8 cellular contexts compared by ENCODE assay signal in the genomic region with DNA sequence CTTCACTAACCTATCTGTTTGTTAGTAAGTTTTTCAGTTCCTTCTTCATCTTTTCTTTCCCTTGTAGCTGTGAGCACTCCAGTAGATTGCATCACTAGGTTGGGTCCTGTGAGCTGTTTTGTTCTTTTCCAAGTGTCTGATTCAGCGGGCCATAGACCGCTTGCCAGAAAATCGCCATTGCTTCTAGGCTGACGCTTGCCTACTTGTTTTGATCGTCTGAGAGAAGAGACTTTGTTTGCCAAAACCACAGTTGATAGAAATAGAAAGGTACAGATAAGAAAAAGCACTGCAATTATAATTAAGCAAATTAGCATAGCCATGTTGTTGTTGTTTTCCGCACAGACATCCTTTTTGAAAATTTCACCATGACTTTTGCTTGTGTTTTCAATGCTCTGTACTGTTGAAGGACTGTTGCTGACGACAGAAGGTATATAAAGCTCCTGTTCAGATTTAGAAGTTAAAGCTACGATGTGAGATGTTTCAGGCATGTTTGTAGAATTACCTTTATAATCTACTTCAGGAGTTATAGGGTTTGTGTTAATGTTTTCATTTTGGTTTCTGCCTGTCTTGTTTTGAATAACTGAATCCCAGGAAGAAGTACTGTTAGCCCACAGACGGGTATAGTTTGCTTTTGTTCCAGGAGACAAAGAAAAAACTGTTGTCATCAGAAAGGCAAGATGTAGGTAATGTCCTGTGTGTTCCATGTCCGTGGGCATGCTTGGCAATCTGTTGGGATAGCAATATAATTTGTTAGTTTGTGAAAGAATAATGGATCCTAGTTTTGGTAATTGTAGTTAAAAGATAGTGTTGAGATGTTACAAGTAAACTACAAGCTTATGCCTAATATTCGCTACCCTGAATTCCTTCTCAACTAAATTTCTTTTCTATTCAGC. TPM values are rescaled to one million over a fixed set of nuclear protein-coding genes. Genes with fewer than 3 reads are reported as not detected.
DNase-seq lines count a peak whose midpoint lies in the region; ATAC-seq and TF ChIP-seq lines count a peak whose summit lies in the region.

No MANE protein-coding gene starts in this region.

- H3K9me3 Mint-ChIP-seq in activated naive CD4-positive, alpha-beta T cell treated with anti-CD3 and anti-CD28 coated beads, Interleukin-2, amount 50 U/mL, for 72 hours, result no peaks in the 10 kb centered on the region

- H3K36me3 ChIP-seq in ACC112 (ENCODE audit: insufficient read depth, low read length) (0 out of 2 replicates have a peak, but pooled peaks cover 4% of the 10 kb centered on the region), Peyer's patch (no peaks in the 10 kb centered on the region), PC-9 (ENCODE audit: low read depth) (no peaks in the 10 kb centered on the region)

- intact Hi-C loops in left cardiac atrium (cut with DNase I), result no loop called here
- intact Hi-C loops in PC-9 (cut with micrococcal nuclease; ENCODE audit: unreplicated experiment), result no loop called here

- peaks cover 46% of the 10 kb centered on the region for H3K4me1 ChIP-seq in ACC112 (ENCODE audit: control insufficient read depth, insufficient read depth, low read length, unreplicated experiment)
- peaks cover 0 to 13% (median 0%) of the 10 kb centered on the region in 4 donors for H3K4me1 ChIP-seq in Peyer's patch
- H3K4me1 ChIP-seq in PC-9 (replicated peaks; ENCODE audit: insufficient read depth), result peaks cover 13% of the 10 kb centered on the region

- H3K9me2 ChIP-seq in PC-9 (ENCODE audit: insufficient read depth), result no peaks in the 10 kb centered on the region

- peak in 1 of 2 donors; percentile 9 for TF ChIP-seq POLR2A in Peyer's patch (IDR thresholded peaks at IDR 0.05)

- POLR2A ChIA-PET in PC-9 (lab: Charles Lee; ENCODE audit: unreplicated experiment), result interaction anchor here (0.5 kb wide), 1 partner anchor 49 kb away, joined by 3 read pairs; no protein-coding TSS in a partner anchor

- H3K4me3 ChIP-seq in ACC112 (ENCODE audit: low read depth, low read length) (peak overlapping the region; percentile 71), Peyer's patch (peak overlapping the region; percentile 25 to 36 (median 32)), PC-9 (no peak overlapping the region)

- no peak for TF ChIP-seq CTCF in Peyer's patch (IDR thresholded peaks at IDR 0.05)
- no peak for TF ChIP-seq CTCF in PC-9 (conservative IDR thresholded peaks at IDR 0.05)

- peaks cover 17% of the 10 kb centered on the region for H3F3A ChIP-seq in PC-9 (ENCODE audit: insufficient read depth, low read depth)

- peaks cover 12 to 14% of the 10 kb centered on the region in 2 donors for H3K36me3 Mint-ChIP-seq in activated naive CD4-positive, alpha-beta T cell treated with anti-CD3 and anti-CD28 coated beads, Interleukin-2, amount 50 U/mL, for 72 hours

- no peaks in the 10 kb centered on the region for H4K20me1 ChIP-seq in PC-9 (ENCODE audit: insufficient read depth)

- DNase-seq in Peyer's patch (peak in 2 of 3 donors; percentile 66 to 79), left cardiac atrium (peak; percentile 53), PC-9 (no peak)
- DNase-seq in activated naive CD4-positive, alpha-beta T cell treated with anti-CD3 and anti-CD28 coated beads, Interleukin-2, amount 50 U/mL, for 72 hours (ENCODE audit: low spot score in 2 of 2), result peak; percentile 49 to 67
- DNase-seq in stimulated activated CD4-positive, alpha-beta T cell treated with anti-CD3 and anti-CD28 coated beads, Interleukin-4, amount 100 ng/mL, for 1 hour, result peak; percentile 36

- H3K79me2 ChIP-seq in ACC112 (ENCODE audit: control insufficient read depth, insufficient read depth, low read length, unreplicated experiment), result peaks cover 17% of the 10 kb centered on the region
- no peaks in the 10 kb centered on the region for H3K79me2 ChIP-seq in PC-9 (ENCODE audit: low read depth)

- ATAC-seq in GM21576 (IDR thresholded peaks at IDR 0.05; ENCODE audit: unreplicated experiment) (peak; percentile 35), left cardiac atrium (peak; percentile 74 to 91), GM21381 (IDR thresholded peaks at IDR 0.05; ENCODE audit: unreplicated experiment) (no peak)
- peak; percentile 62 to 75 for ATAC-seq in activated naive CD4-positive, alpha-beta T cell treated with anti-CD3 and anti-CD28 coated beads, Interleukin-2, amount 50 U/mL, for 72 hours

- no peak overlapping the region for H3K4me2 ChIP-seq in PC-9

- peak overlapping the region; percentile 90 to 96 for H3K27ac Mint-ChIP-seq in activated naive CD4-positive, alpha-beta T cell treated with anti-CD3 and anti-CD28 coated beads, Interleukin-2, amount 50 U/mL, for 72 hours

- H3K9me3 ChIP-seq in Peyer's patch, result no peaks in the 10 kb centered on the region
- no peaks in the 10 kb centered on the region for H3K9me3 ChIP-seq in PC-9 (ENCODE audit: insufficient read depth, low read depth)

- no peaks in the 10 kb centered on the region for H3K27me3 ChIP-seq in ACC112 (ENCODE audit: insufficient read depth, low read length)
- H3K27me3 ChIP-seq in Peyer's patch, result no peaks in the 10 kb centered on the region
- no peaks in the 10 kb centered on the region for H3K27me3 ChIP-seq in PC-9 (ENCODE audit: insufficient read depth, low read depth)

- CTCF ChIA-PET in PC-9 (lab: Charles Lee), result no interaction called here

- peak overlapping the region; percentile 83 for H3K27ac ChIP-seq in ACC112 (ENCODE audit: low read depth, low read length)
- peak overlapping the region; percentile 71 to 80 (median 77) for H3K27ac ChIP-seq in Peyer's patch
- no peak overlapping the region for H3K27ac ChIP-seq in PC-9

- no TSS peak for BruUV-seq in PC-9 (replicated peaks; lab: Mats Ljungman, UMichigan)

- peak overlapping the region; percentile 84 for H2AFZ ChIP-seq in ACC112 (ENCODE audit: low read length, unreplicated experiment)
- no peak overlapping the region for H2AFZ ChIP-seq in PC-9

RNA-seq across cellular contexts. Expression of gene EVI2A, which starts 2.9 kb away (rescaled TPM):
- total RNA-seq in Peyer's patch (10 to 100 TPM in 1 of 4 donors, 1 to 10 TPM in 2, not detected in 1; 1.4 to 12.4 (median 5.8) TPM), left cardiac atrium (1 to 10 TPM; 1.9 to 5.9 TPM), PC-9 (2021) (not detected in 2 replicates)
- 10 to 100 TPM; 16.3 to 22.0 TPM for total RNA-seq in activated naive CD4-positive, alpha-beta T cell treated with anti-CD3 and anti-CD28 coated beads, Interleukin-2, amount 50 U/mL, for 72 hours

RNA-seq across cellular contexts. Expression of gene EVI2B, which starts 4.7 kb away (rescaled TPM):
- total RNA-seq in Peyer's patch (10 to 100 TPM in 2 of 4 donors, 1 to 10 TPM in 2; 5.6 to 70.1 (median 8.7) TPM), left cardiac atrium (1 to 10 TPM; 3.3 to 7.7 TPM), PC-9 (2021) (not detected in 2 replicates)
- 10 to 100 TPM in 1 of 2 donors, 1 to 10 TPM in 1; 7.4 to 16.1 TPM for total RNA-seq in activated naive CD4-positive, alpha-beta T cell treated with anti-CD3 and anti-CD28 coated beads, Interleukin-2, amount 50 U/mL, for 72 hours

RNA-seq across cellular contexts. Expression of gene OMG, which starts 21.5 kb away (rescaled TPM):
- not detected for total RNA-seq in Peyer's patch
- under 1 TPM in 1 of 2 donors, not detected in 1; 0.12 TPM for total RNA-seq in activated naive CD4-positive, alpha-beta T cell treated with anti-CD3 and anti-CD28 coated beads, Interleukin-2, amount 50 U/mL, for 72 hours
- total RNA-seq in left cardiac atrium, result under 1 TPM in 1 of 2 donors, not detected in 1; 0.56 TPM
- total RNA-seq in PC-9 (2021), result not detected in 2 replicates

Comparison
In these comparisons a context has a peak if more than half of its experiments do, and no peak if none do; other contexts are left out.
1. DNase-seq: peak in Peyer's patch (2 of 3), activated naive CD4-positive, alpha-beta T cell treated with anti-CD3 and anti-CD28 coated beads, Interleukin-2, amount 50 U/mL, for 72 hours (2 of 2), left cardiac atrium (single experiment) and stimulated activated CD4-positive, alpha-beta T cell treated with anti-CD3 and anti-CD28 coated beads, Interleukin-4, amount 100 ng/mL, for 1 hour (single experiment); none in PC-9 (0 of 2).